In the genomic region with DNA sequence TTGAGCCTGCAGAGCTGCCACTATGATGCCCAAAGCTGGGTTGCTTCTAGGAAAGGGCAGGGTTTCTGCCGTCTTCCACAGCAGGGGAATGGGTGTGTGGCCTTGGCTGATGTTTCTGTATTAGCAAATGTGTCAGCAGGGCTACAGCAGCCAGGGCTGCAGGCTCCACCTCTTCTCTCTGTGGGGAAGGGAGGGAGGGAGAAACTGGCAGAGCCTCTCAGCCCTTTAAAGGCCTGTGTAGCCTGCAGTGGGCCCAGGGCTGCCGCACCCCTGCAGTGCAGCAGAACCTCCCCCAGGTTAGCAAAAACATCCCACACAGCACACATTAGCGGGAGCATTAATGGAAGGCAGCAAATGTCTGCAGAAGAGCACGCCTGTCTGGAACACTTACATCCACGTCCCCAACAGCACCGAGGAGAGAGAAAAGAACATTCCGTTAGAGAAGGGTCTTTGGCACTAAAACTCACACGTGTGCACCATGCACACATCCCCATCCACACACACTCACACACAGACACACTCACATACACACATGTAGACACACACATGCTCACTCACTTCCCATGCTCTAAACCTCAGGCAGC, we compare ENCODE assay signal across 9 cellular contexts. TPM values are rescaled to one million over a fixed set of nuclear protein-coding genes. Genes with fewer than 3 reads are reported as not detected.
DNase-seq lines count a peak whose midpoint lies in the region; ATAC-seq, FAIRE-seq and TF ChIP-seq lines count a peak whose summit lies in the region.
"Had no signal": no experiment of that assay in that cellular context is flagged by ENCODE, and none has a peak within 500 bp of the region (broad histone marks: within the 10 kb centered on the region; RNA-seq: fewer than 3 reads in every experiment).

No MANE protein-coding gene starts in this region.

- POLR2A ChIA-PET in HepG2 (lab: Yijun Ruan, JAX) = no interaction called here

- TF ChIP-seq POLR2A in HepG2 (IDR thresholded peaks at IDR 0.05; ENCODE audit: insufficient read depth in 1 of 2, low read depth in 2 of 2, low read length in 2 of 2) = no peak
- TF ChIP-seq POLR2A in Peyer's patch (IDR thresholded peaks at IDR 0.05) = no peak

- H4K20me1 ChIP-seq in HepG2 (ENCODE audit: insufficient read depth, low read length) = no peaks in the 10 kb centered on the region

- H3K9ac ChIP-seq in HepG2 (ENCODE audit: insufficient read depth, low read depth, low read length) = no peak overlapping the region

- DNase-seq in NCI-H2227 (lab: John Stamatoyannopoulos, UW; ENCODE audit: unreplicated experiment) (peak; percentile 81), ecto neural progenitor cell (ENCODE audit: low spot score) (peak; percentile 49), HepG2 (ENCODE audit: low spot score) (no peak), substantia nigra (lab: John Stamatoyannopoulos, UW) (peak in 35 of 49 donors; percentile 11 to 66 (median 37)), Peyer's patch (no peak), cerebellar cortex (ENCODE audit: low spot score) (no peak)
- no peak for DNase-seq in effector CD4-positive, alpha-beta T cell
- DNase-seq: stimulated activated CD4-positive, alpha-beta T cell treated with anti-CD3 and anti-CD28 coated beads, Interleukin-4, amount 100 ng/mL, for 1 hour had no signal

- TF ChIP-seq RAD21 in HepG2 (CRISPR knock-in tag; IDR thresholded peaks at IDR 0.05) = no peak

- no peak overlapping the region for H2AFZ ChIP-seq in HepG2 (ENCODE audit: low read length)

- H3K9me3 ChIP-seq in HepG2 (ENCODE audit: low read length) (no peaks in the 10 kb centered on the region), Peyer's patch (no peaks in the 10 kb centered on the region)

- H3K4me1 ChIP-seq in HepG2 (ENCODE audit: insufficient read depth, low read length) (peaks cover 37% of the 10 kb centered on the region), Peyer's patch (peaks cover 0 to 9% (median 5%) of the 10 kb centered on the region in 4 donors)

- BruUV-seq in HepG2 (replicated peaks; lab: Mats Ljungman, UMichigan) = no TSS peak

- TF ChIP-seq CTCF in HepG2 (CRISPR knock-in tag; IDR thresholded peaks at IDR 0.05) (no peak), Peyer's patch (IDR thresholded peaks at IDR 0.05) (no peak)

- WGBS in HepG2 (ENCODE audit: low lambda C conversion rate) = 39% methylated on average over 7 of the region's 8 CpGs

- no peak overlapping the region for H3K4me2 ChIP-seq in HepG2 (ENCODE audit: low read depth, low read length)

- FAIRE-seq in HepG2 (lab: Jason Lieb, UNC) = no peak

- H3K27me3 ChIP-seq in HepG2 (ENCODE audit: control insufficient read depth in 1 of 2, insufficient read depth in 2 of 2, low read length in 2 of 2) = peaks cover 4 to 16% of the 10 kb centered on the region in 2 experiments; a peak in 2 of 5 replicates
- no peaks in the 10 kb centered on the region for H3K27me3 ChIP-seq in Peyer's patch

- TF ChIP-seq EP300 in HepG2 (IDR thresholded peaks at IDR 0.05; ENCODE audit: low read depth in 2 of 2, low read length in 2 of 2) = no peak
- TF ChIP-seq EP300 in HepG2 (CRISPR knock-in tag; IDR thresholded peaks at IDR 0.05; ENCODE audit: borderline replicate concordance) = no peak

- ATAC-seq in HepG2 = peak; percentile 28; the same call in 2 of the 3 replicates
- no peak for ATAC-seq in HG03469 (IDR thresholded peaks at IDR 0.05; ENCODE audit: unreplicated experiment)

- no peaks in the 10 kb centered on the region for H3K79me2 ChIP-seq in HepG2 (ENCODE audit: insufficient read depth, low read length)

- no peak overlapping the region for H3K27ac ChIP-seq in HepG2 (ENCODE audit: extremely low read length, insufficient read depth, low read length)
- H3K27ac ChIP-seq in substantia nigra (ENCODE audit: low read depth, low read length, poor library complexity, severe bottlenecking) = peak overlapping the region; percentile 46
- H3K27ac ChIP-seq in Peyer's patch = peak overlapping the region in 2 of 4 donors; percentile 49 to 76

- in situ Hi-C loops in HepG2 (cut with HindIII; ENCODE audit: extremely low pct_ligation_motif_present, low pct_unique_long_range_greater_than_20kb) = loop anchor here (5.0 kb wide), 1 partner anchor 149 kb away; no protein-coding TSS in a partner anchor

- intact Hi-C loops in HepG2 (cut with micrococcal nuclease; ENCODE audit: unreplicated experiment) = no loop called here

- no peak overlapping the region for H3K4me3 ChIP-seq in HepG2 (replicated peaks in 1 of 3; ENCODE audit: insufficient read depth in 1 of 3, low read depth in 2 of 3, low read length in 3 of 3)
- no peak overlapping the region for H3K4me3 ChIP-seq in Peyer's patch

- CTCF ChIA-PET in HepG2 (lab: Yijun Ruan, JAX; ENCODE audit: low intra/inter-chr PET ratio, low total read pairs) = no interaction called here

- no peaks in the 10 kb centered on the region for H3K36me3 ChIP-seq in HepG2 (replicated peaks in 1 of 2; ENCODE audit: control insufficient read depth in 1 of 2, insufficient read depth in 2 of 2, low read length in 2 of 2)
- no peaks in the 10 kb centered on the region for H3K36me3 ChIP-seq in Peyer's patch

TF ChIP-seq in HepG2, 621 proteins besides CTCF, POLR2A, EP300 and RAD21:
- TF ChIP-seq MNT (IDR thresholded peaks at IDR 0.05) (peak; percentile 64; the same call in 1 of the 2 replicates), NFIC (IDR thresholded peaks at IDR 0.05; ENCODE audit: low read length) (no peak)

RNA-seq across cellular contexts. Expression of gene MRPL35, which starts 23.9 kb away (rescaled TPM):
- 97.1 and 152 TPM in 2 replicates for total RNA-seq in HepG2 (2016; rRNA removed; fragmentation: Illumina TruSeq; extraction: Trizol)
- total RNA-seq in HepG2 (2016; cell fraction: cytosol; rRNA removed; fragmentation: Illumina TruSeq; extraction: Trizol; ENCODE audit: low read depth) = 25.4 and 27.6 TPM in 2 replicates
- 97.8 and 161 TPM in 2 replicates for total RNA-seq in HepG2 (2016; cell fraction: insoluble cytoplasmic fraction; rRNA removed; fragmentation: Illumina TruSeq; extraction: Trizol)
- total RNA-seq in HepG2 (2016; cell fraction: membrane; rRNA removed; fragmentation: Illumina TruSeq; extraction: Trizol) = 21.6 and 28.9 TPM in 2 replicates
- 35.9 and 40.2 TPM in 2 replicates for total RNA-seq in HepG2 (2016; cell fraction: nucleus; rRNA removed; fragmentation: Illumina TruSeq; extraction: Trizol)
- 80.5 and 86.1 TPM in 2 replicates for polyA plus RNA-seq in HepG2 (2011; rRNA removed)
- polyA plus RNA-seq in HepG2 (2011; cell fraction: cytosol; rRNA removed) = 62.3 and 68.7 TPM in 2 replicates
- polyA plus RNA-seq in HepG2 (2011; cell fraction: nucleus; rRNA removed) = 40.2 and 46.3 TPM in 2 replicates
- 31.5 and 48.9 TPM in 2 replicates for polyA plus RNA-seq in HepG2 (2012)
- 21.8 and 23.1 TPM in 2 replicates for polyA plus RNA-seq in HepG2 (2016; cell fraction: cytosol; fragmentation: Illumina TruSeq; extraction: Trizol; ENCODE audit: low read depth)
- polyA plus RNA-seq in HepG2 (2016; cell fraction: insoluble cytoplasmic fraction; fragmentation: Illumina TruSeq; extraction: Trizol; ENCODE audit: low read depth) = 148 and 150 TPM in 2 replicates
- 17.2 and 19.6 TPM in 2 replicates for polyA plus RNA-seq in HepG2 (2016; cell fraction: membrane; fragmentation: Illumina TruSeq; extraction: Trizol; ENCODE audit: low read depth)
- polyA plus RNA-seq in HepG2 (2016; cell fraction: nucleus; fragmentation: Illumina TruSeq; extraction: Trizol; ENCODE audit: insufficient read depth, low read depth) = 55.3 and 64.5 TPM in 2 replicates
- polyA minus RNA-seq in HepG2 (2011; rRNA and poly(A)+ RNA removed; ENCODE audit: low replicate concordance) = 143 and 152 TPM in 2 replicates
- polyA minus RNA-seq in HepG2 (2011; cell fraction: cytosol; rRNA and poly(A)+ RNA removed) = 21.9 and 30.4 TPM in 2 replicates
- polyA minus RNA-seq in HepG2 (2011; cell fraction: nucleus; rRNA and poly(A)+ RNA removed) = 27.9 and 35.1 TPM in 2 replicates
- total RNA-seq in Peyer's patch = 10 to 100 TPM; 16.5 to 60.4 (median 33.8) TPM

RNA-seq across cellular contexts. Expression of gene IMMT, which starts 27.9 kb away (rescaled TPM):
- total RNA-seq in HepG2 (2016; rRNA removed; fragmentation: Illumina TruSeq; extraction: Trizol) (119 and 174 TPM in 2 replicates), Peyer's patch (100 to 1,000 TPM in 1 of 4 donors, 10 to 100 TPM in 3; 53.8 to 126 (median 67.6) TPM)
- total RNA-seq in HepG2 (2016; cell fraction: cytosol; rRNA removed; fragmentation: Illumina TruSeq; extraction: Trizol; ENCODE audit: low read depth) = 15.3 and 18.4 TPM in 2 replicates
- 120 and 173 TPM in 2 replicates for total RNA-seq in HepG2 (2016; cell fraction: insoluble cytoplasmic fraction; rRNA removed; fragmentation: Illumina TruSeq; extraction: Trizol)
- total RNA-seq in HepG2 (2016; cell fraction: membrane; rRNA removed; fragmentation: Illumina TruSeq; extraction: Trizol) = 33.8 and 38.5 TPM in 2 replicates
- total RNA-seq in HepG2 (2016; cell fraction: nucleus; rRNA removed; fragmentation: Illumina TruSeq; extraction: Trizol) = 77.7 and 86.2 TPM in 2 replicates
- 52.3 and 63.5 TPM in 2 replicates for polyA plus RNA-seq in HepG2 (2011; rRNA removed)
- polyA plus RNA-seq in HepG2 (2011; cell fraction: cytosol; rRNA removed) = 44.9 and 51.8 TPM in 2 replicates
- polyA plus RNA-seq in HepG2 (2011; cell fraction: nucleus; rRNA removed) = 33.6 and 36.1 TPM in 2 replicates
- 82.6 and 99.8 TPM in 2 replicates for polyA plus RNA-seq in HepG2 (2012)
- polyA plus RNA-seq in HepG2 (2016; cell fraction: cytosol; fragmentation: Illumina TruSeq; extraction: Trizol; ENCODE audit: low read depth) = 12.7 and 14.4 TPM in 2 replicates
- polyA plus RNA-seq in HepG2 (2016; cell fraction: insoluble cytoplasmic fraction; fragmentation: Illumina TruSeq; extraction: Trizol; ENCODE audit: low read depth) = 192 and 195 TPM in 2 replicates
- polyA plus RNA-seq in HepG2 (2016; cell fraction: membrane; fragmentation: Illumina TruSeq; extraction: Trizol; ENCODE audit: low read depth) = 23.3 and 29.6 TPM in 2 replicates
- polyA plus RNA-seq in HepG2 (2016; cell fraction: nucleus; fragmentation: Illumina TruSeq; extraction: Trizol; ENCODE audit: insufficient read depth, low read depth) = 110 TPM in 2 replicates
- 58.1 and 76.7 TPM in 2 replicates for polyA minus RNA-seq in HepG2 (2011; rRNA and poly(A)+ RNA removed; ENCODE audit: low replicate concordance)
- 66.1 and 82.3 TPM in 2 replicates for polyA minus RNA-seq in HepG2 (2011; cell fraction: cytosol; rRNA and poly(A)+ RNA removed)
- polyA minus RNA-seq in HepG2 (2011; cell fraction: nucleus; rRNA and poly(A)+ RNA removed) = 88.0 and 90.4 TPM in 2 replicates

Comparison
In these comparisons a context has a peak if more than half of its experiments do, and no peak if none do; other contexts are left out.
1. DNase-seq: peak in NCI-H2227 (single experiment), ecto neural progenitor cell (single experiment) and substantia nigra (35 of 49); none in HepG2 (single experiment), Peyer's patch (0 of 3), cerebellar cortex (single experiment) and effector CD4-positive, alpha-beta T cell (single experiment).